ENCODE assay signal across 13 cellular contexts in genomic region chr1:44250113-44250781, GRCh38. TPM values are rescaled to one million over a fixed set of nuclear protein-coding genes. Genes with fewer than 3 reads are reported as not detected.
DNase-seq lines count a peak whose midpoint lies in the region; ATAC-seq, FAIRE-seq and TF ChIP-seq lines count a peak whose summit lies in the region.
"Had no signal": no experiment of that assay in that cellular context is flagged by ENCODE, and none has a peak within 500 bp of the region (broad histone marks: within the 10 kb centered on the region; RNA-seq: fewer than 3 reads in every experiment).

No MANE protein-coding gene starts in this region.

- H3K36me3 ChIP-seq in heart right ventricle: peaks cover 0 to 17% (median 0%) of the 10 kb centered on the region in 9 donors
- H3K36me3 ChIP-seq in spleen: peaks cover 0 to 48% (median 0%) of the 10 kb centered on the region in 6 donors

- ATAC-seq in heart right ventricle: peak; percentile 32 to 91 (median 83)
- ATAC-seq: PC-3 had no signal

- H3K4me3 Mint-ChIP-seq in activated naive CD4-positive, alpha-beta T cell treated with anti-CD3 and anti-CD28 coated beads for 36 hours: no peak overlapping the region

- CTCF ChIA-PET in activated naive CD4-positive, alpha-beta T cell treated with anti-CD3 and anti-CD28 coated beads for 36 hours (lab: Charles Lee): no interaction called here

- intact Hi-C loops in heart right ventricle (cut with DNase I) (loop anchor here in 1 of 10 donors (5.0 kb wide), 1 partner anchor 42 kb away; no protein-coding TSS in a partner anchor), spleen (cut with DNase I; ENCODE audit: low total_unique reads) (no loop called here)
- intact Hi-C loops in activated naive CD4-positive, alpha-beta T cell treated with anti-CD3 and anti-CD28 coated beads for 36 hours (cut with micrococcal nuclease): no loop called here

- H3K27me3 Mint-ChIP-seq in activated naive CD4-positive, alpha-beta T cell treated with anti-CD3 and anti-CD28 coated beads for 36 hours (ENCODE audit: low read depth): no peaks in the 10 kb centered on the region

- 40 to 56% methylated on average over 32 of the region's 32 CpGs for WGBS in heart right ventricle, 2 donors
- WGBS in spleen, 5 donors: 78 to 89% (median 85%) methylated on average over 23 to 32 of the region's 32 CpGs

- H3K27me3 ChIP-seq in heart right ventricle (no peaks in the 10 kb centered on the region), spleen (replicated peaks in 1 of 7) (no peaks in the 10 kb centered on the region)

- no peaks in the 10 kb centered on the region for H3K4me1 Mint-ChIP-seq in activated naive CD4-positive, alpha-beta T cell treated with anti-CD3 and anti-CD28 coated beads for 36 hours (ENCODE audit: low read depth)

- DNase-seq in NCI-H510A treated with DMSO at 0.1 percent for 48 hours (lab: John Stamatoyannopoulos, UW): peak; percentile 96
- DNase-seq in cerebellar cortex (ENCODE audit: low spot score): peak; percentile 36
- peak; percentile 42 to 56 for DNase-seq in heart right ventricle
- DNase-seq in spleen: peak; percentile 71
- DNase-seq in activated naive CD4-positive, alpha-beta T cell treated with anti-CD3 and anti-CD28 coated beads for 36 hours: no peak
- no peak for DNase-seq in HTR-8/SVneo (ENCODE audit: insufficient read length, low spot score)
- no peak for DNase-seq in AML-193 (lab: John Stamatoyannopoulos, UW)
- DNase-seq: Kasumi-1, NCI-H1930, NCI-H526 treated with DMSO at 0.1 percent for 48 hours, PC-3 had no signal

- H3K4me1 ChIP-seq in heart right ventricle (peaks cover 6 to 27% (median 11%) of the 10 kb centered on the region in 9 donors), spleen (peaks cover 0 to 35% (median 11%) of the 10 kb centered on the region in 6 donors)

- no peak for FAIRE-seq in HTR-8/SVneo (lab: Jason Lieb, UNC)
- FAIRE-seq: H54, HepG2 had no signal

- H3K4me3 ChIP-seq in heart right ventricle: no peak overlapping the region
- no peak overlapping the region for H3K4me3 ChIP-seq in spleen

- TF ChIP-seq CTCF in heart right ventricle (IDR thresholded peaks at IDR 0.05) (no peak), spleen (IDR thresholded peaks at IDR 0.05 in 8 of 11, conservative IDR thresholded peaks at IDR 0.05 in 3 of 11) (no peak)

- no peak for TF ChIP-seq POLR2A in spleen (IDR thresholded peaks at IDR 0.05)

- H3K9me3 ChIP-seq in heart right ventricle: no peaks in the 10 kb centered on the region
- H3K9me3 ChIP-seq in spleen: no peaks in the 10 kb centered on the region

- H3K36me3 Mint-ChIP-seq in activated naive CD4-positive, alpha-beta T cell treated with anti-CD3 and anti-CD28 coated beads for 36 hours (ENCODE audit: low read depth): peaks cover 3% of the 10 kb centered on the region

- H3K27ac ChIP-seq in heart right ventricle (peak overlapping the region in 9 of 10 donors; percentile 36 to 74 (median 59)), spleen (peak overlapping the region in 3 of 8 donors; percentile 19 to 45 (median 31))

- no peaks in the 10 kb centered on the region for H3K9me3 Mint-ChIP-seq in activated naive CD4-positive, alpha-beta T cell treated with anti-CD3 and anti-CD28 coated beads for 36 hours

- H3K27ac Mint-ChIP-seq in activated naive CD4-positive, alpha-beta T cell treated with anti-CD3 and anti-CD28 coated beads for 36 hours: no peak overlapping the region

RNA-seq across cellular contexts. Expression of gene DMAP1, which starts 37.0 kb away (rescaled TPM):
- total RNA-seq in heart right ventricle (10 to 100 TPM; 24.1 to 33.9 (median 27.6) TPM), spleen (10 to 100 TPM; 37.8 to 57.2 (median 46.7) TPM)
- polyA plus RNA-seq in heart right ventricle (10 to 100 TPM; 35.2 to 37.3 TPM), spleen (10 to 100 TPM; 39.7 to 84.6 (median 68.1) TPM)
- total RNA-seq in activated naive CD4-positive, alpha-beta T cell treated with anti-CD3 and anti-CD28 coated beads for 36 hours: 10 to 100 TPM; 35.3 to 41.0 TPM

Comparison
In these comparisons a context has a peak if more than half of its experiments do, and no peak if none do; other contexts are left out.
1. DNase-seq: peak in NCI-H510A treated with DMSO at 0.1 percent for 48 hours (single experiment), cerebellar cortex (single experiment), heart right ventricle (2 of 2) and spleen (single experiment); none in activated naive CD4-positive, alpha-beta T cell treated with anti-CD3 and anti-CD28 coated beads for 36 hours (single experiment), HTR-8/SVneo (single experiment) and AML-193 (0 of 2).